8 cellular contexts compared by ENCODE assay signal in the genomic region with DNA sequence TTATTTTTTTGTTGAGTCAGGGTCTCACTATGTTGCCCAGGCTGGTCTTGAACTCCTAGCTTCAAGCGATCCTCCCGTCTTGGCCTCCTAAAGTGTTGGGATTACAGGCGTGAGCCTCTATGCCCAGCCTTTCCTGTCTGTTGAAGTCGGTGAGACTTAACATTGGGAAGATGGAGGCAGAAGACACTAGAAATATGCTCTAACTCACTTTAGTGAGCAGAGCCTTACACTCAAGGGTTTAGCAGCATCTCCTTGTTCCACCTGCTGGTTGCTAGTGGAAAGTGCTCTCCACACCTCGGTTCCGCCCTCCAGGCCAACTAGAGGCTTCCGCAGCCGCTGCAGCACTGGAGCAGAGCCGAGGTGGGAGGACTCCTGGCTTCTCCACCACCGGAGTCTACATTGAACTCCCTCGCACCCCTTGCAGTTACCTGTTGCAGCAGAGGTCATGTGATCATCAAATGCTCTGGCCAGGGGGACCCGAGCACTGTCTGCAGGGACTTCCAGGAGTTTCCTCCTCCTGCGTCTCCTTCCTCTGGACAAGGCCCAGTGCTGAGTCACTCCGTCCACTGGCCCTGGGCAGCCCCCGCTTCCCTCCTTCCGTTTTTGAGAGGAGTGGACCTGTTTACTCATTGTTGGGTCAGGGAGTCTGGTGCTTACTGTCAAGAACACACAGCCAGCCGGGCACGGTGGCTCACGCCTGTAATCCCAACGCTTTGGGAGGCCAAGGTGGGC. TPM values are rescaled to one million over a fixed set of nuclear protein-coding genes. Genes with fewer than 3 reads are reported as not detected.
A peak's percentile ranks its signal among the peaks of the same experiment; 100 is the strongest.
DNase-seq lines count a peak whose midpoint lies in the region; ATAC-seq and TF ChIP-seq lines count a peak whose summit lies in the region.

No MANE protein-coding gene starts in this region.

- no peaks in the 10 kb centered on the region for H4K20me1 ChIP-seq in osteoblast (ENCODE audit: insufficient read depth, low read length)

- no peaks in the 10 kb centered on the region for H3K27me3 ChIP-seq in CD8-positive, alpha-beta T cell (ENCODE audit: insufficient read depth, low read length)
- H3K27me3 ChIP-seq in HL-60 (ENCODE audit: insufficient read depth, poor library complexity, severe bottlenecking): no peaks in the 10 kb centered on the region
- H3K27me3 ChIP-seq in gastroesophageal sphincter: no peaks in the 10 kb centered on the region
- H3K27me3 ChIP-seq in osteoblast (ENCODE audit: insufficient read depth, low read length): no peaks in the 10 kb centered on the region
- H3K27me3 ChIP-seq in thyroid gland: no peaks in the 10 kb centered on the region

- TF ChIP-seq POLR2A in gastroesophageal sphincter (IDR thresholded peaks at IDR 0.05) (no peak), thyroid gland (IDR thresholded peaks at IDR 0.05) (no peak)

- DNase-seq in CD8-positive, alpha-beta T cell: peak; percentile 57 to 85 (median 74)
- DNase-seq in HL-60 (ENCODE audit: low read depth in 1 of 2, low spot score in 1 of 2) (peak; percentile 82 to 92), RPMI7951 (ENCODE audit: low read depth) (peak; percentile 73), osteoblast (ENCODE audit: insufficient read length, low spot score, missing footprints) (peak; percentile 89), thyroid gland (peak; percentile 66 to 75)
- DNase-seq in activated T-helper 2 cell treated with anti-CD3 and anti-CD28 coated beads, Interferon-gamma antibody, Interleukin-2, Interleukin-4, amounts not matched to agents 10 μg/mL and 5 μg/mL and 100 μg/mL, durations not matched to agents 14 hours and 24 hours and 36 hours (ENCODE audit: low spot score): peak; percentile 77

- no peaks in the 10 kb centered on the region for H3K27me3 Mint-ChIP-seq in CD8-positive, alpha-beta T cell (ENCODE audit: low read depth)
- no peaks in the 10 kb centered on the region for H3K27me3 Mint-ChIP-seq in activated T-helper 2 cell treated with anti-CD3 and anti-CD28 coated beads, Interferon-gamma antibody, Interleukin-2, Interleukin-4, amounts not matched to agents 10 μg/mL and 5 μg/mL and 100 μg/mL, durations not matched to agents 14 hours and 24 hours and 36 hours (ENCODE audit: low read depth)

- peaks cover 9% of the 10 kb centered on the region for H3K4me1 Mint-ChIP-seq in CD8-positive, alpha-beta T cell (ENCODE audit: low read depth)
- peaks cover 15% of the 10 kb centered on the region for H3K4me1 Mint-ChIP-seq in activated T-helper 2 cell treated with anti-CD3 and anti-CD28 coated beads, Interferon-gamma antibody, Interleukin-2, Interleukin-4, amounts not matched to agents 10 μg/mL and 5 μg/mL and 100 μg/mL, durations not matched to agents 14 hours and 24 hours and 36 hours (ENCODE audit: low read depth)

- no peak overlapping the region for H3K27ac ChIP-seq in CD8-positive, alpha-beta T cell (ENCODE audit: low read depth, low read length)
- H3K27ac ChIP-seq in HL-60 (replicated peaks): no peak overlapping the region
- H3K27ac ChIP-seq in gastroesophageal sphincter: peak overlapping the region in 3 of 4 donors; percentile 35 to 45 (median 41)
- no peak overlapping the region for H3K27ac ChIP-seq in osteoblast (ENCODE audit: low read depth, low read length)
- H3K27ac ChIP-seq in thyroid gland: peak overlapping the region in 2 of 3 donors; percentile 51 to 59

- H3K36me3 ChIP-seq in CD8-positive, alpha-beta T cell (ENCODE audit: insufficient read depth, low read length): no peaks in the 10 kb centered on the region
- H3K36me3 ChIP-seq in gastroesophageal sphincter (no peaks in the 10 kb centered on the region), osteoblast (ENCODE audit: insufficient read depth, low read length) (no peaks in the 10 kb centered on the region), thyroid gland (no peaks in the 10 kb centered on the region)

- no peak overlapping the region for H3K4me3 ChIP-seq in CD8-positive, alpha-beta T cell (ENCODE audit: low read depth, low read length)
- H3K4me3 ChIP-seq in HL-60 (replicated peaks; ENCODE audit: insufficient read depth, low read length) (no peak overlapping the region), gastroesophageal sphincter (peak overlapping the region in 1 of 2 donors; percentile 32), osteoblast (ENCODE audit: insufficient read depth, low read length) (peak overlapping the region; percentile 22), thyroid gland (replicated peaks in 1 of 3) (no peak overlapping the region)

- no peaks in the 10 kb centered on the region for H3K79me2 ChIP-seq in osteoblast (ENCODE audit: insufficient read depth, low read length)

- H3K4me3 Mint-ChIP-seq in CD8-positive, alpha-beta T cell: peak overlapping the region; percentile 16
- no peak overlapping the region for H3K4me3 Mint-ChIP-seq in activated T-helper 2 cell treated with anti-CD3 and anti-CD28 coated beads, Interferon-gamma antibody, Interleukin-2, Interleukin-4, amounts not matched to agents 10 μg/mL and 5 μg/mL and 100 μg/mL, durations not matched to agents 14 hours and 24 hours and 36 hours (ENCODE audit: low read depth)

- peaks cover 7% of the 10 kb centered on the region for H3K4me1 ChIP-seq in CD8-positive, alpha-beta T cell (ENCODE audit: insufficient read depth, low read length)
- H3K4me1 ChIP-seq in gastroesophageal sphincter (peaks cover 0 to 17% (median 0%) of the 10 kb centered on the region in 3 donors), osteoblast (ENCODE audit: insufficient read depth, low read length) (no peaks in the 10 kb centered on the region), thyroid gland (peaks cover 4 to 14% of the 10 kb centered on the region in 2 donors)

- peak; percentile 83 for TF ChIP-seq CTCF in CD8-positive, alpha-beta T cell (IDR thresholded peaks at IDR 0.05)
- peak; percentile 86 for TF ChIP-seq CTCF in HL-60 (IDR thresholded peaks at IDR 0.05; ENCODE audit: insufficient read depth, low read length)
- peak in 3 of 4 experiments; percentile 70 to 74 (median 72) for TF ChIP-seq CTCF in gastroesophageal sphincter (IDR thresholded peaks at IDR 0.05)
- TF ChIP-seq CTCF in osteoblast (IDR thresholded peaks at IDR 0.05; ENCODE audit: extremely low read depth, low read depth, low read length): peak; percentile 61
- peak in 5 of 6 experiments; percentile 36 to 70 (median 58) for TF ChIP-seq CTCF in thyroid gland (IDR thresholded peaks at IDR 0.05)

- H3K27ac Mint-ChIP-seq in CD8-positive, alpha-beta T cell: peak overlapping the region; percentile 34
- H3K27ac Mint-ChIP-seq in activated T-helper 2 cell treated with anti-CD3 and anti-CD28 coated beads, Interferon-gamma antibody, Interleukin-2, Interleukin-4, amounts not matched to agents 10 μg/mL and 5 μg/mL and 100 μg/mL, durations not matched to agents 14 hours and 24 hours and 36 hours: peak overlapping the region; percentile 72

- POLR2A ChIA-PET in CD8-positive, alpha-beta T cell (lab: Charles Lee): interaction anchor here (0.7 kb wide), 1 partner anchor 79 kb away, joined by 3 read pairs; no protein-coding TSS in a partner anchor

- H2AFZ ChIP-seq in osteoblast (ENCODE audit: low read length): peak overlapping the region; percentile 43

- H3K4me2 ChIP-seq in osteoblast (ENCODE audit: insufficient read depth, low read length): peak overlapping the region; percentile 37

- no peak for TF ChIP-seq EP300 in gastroesophageal sphincter (IDR thresholded peaks at IDR 0.05)

- H3K9me3 Mint-ChIP-seq in CD8-positive, alpha-beta T cell: no peaks in the 10 kb centered on the region
- H3K9me3 Mint-ChIP-seq in activated T-helper 2 cell treated with anti-CD3 and anti-CD28 coated beads, Interferon-gamma antibody, Interleukin-2, Interleukin-4, amounts not matched to agents 10 μg/mL and 5 μg/mL and 100 μg/mL, durations not matched to agents 14 hours and 24 hours and 36 hours: no peaks in the 10 kb centered on the region

- H3K36me3 Mint-ChIP-seq in CD8-positive, alpha-beta T cell: no peaks in the 10 kb centered on the region
- no peaks in the 10 kb centered on the region for H3K36me3 Mint-ChIP-seq in activated T-helper 2 cell treated with anti-CD3 and anti-CD28 coated beads, Interferon-gamma antibody, Interleukin-2, Interleukin-4, amounts not matched to agents 10 μg/mL and 5 μg/mL and 100 μg/mL, durations not matched to agents 14 hours and 24 hours and 36 hours (ENCODE audit: low read depth)

- CTCF ChIA-PET in CD8-positive, alpha-beta T cell (lab: Charles Lee): interaction anchor here (0.6 to 1.5 kb wide), 24 partner anchors 13 to 249 kb away, joined by 3 to 23 read pairs (median 4); a partner anchor contains a TSS

- ATAC-seq in CD8-positive, alpha-beta T cell: peak; percentile 100
- ATAC-seq in GM19438 (IDR thresholded peaks at IDR 0.05; ENCODE audit: low read depth, unreplicated experiment) (peak; percentile 90), gastroesophageal sphincter (peak; percentile 87)

- 34 to 46% methylated on average over 4 to 7 of the region's 20 CpGs for WGBS in gastroesophageal sphincter (ENCODE audit: low coverage in 1 of 2), 2 donors
- WGBS in thyroid gland, 2 donors: 42 to 51% methylated on average over 18 to 19 of the region's 20 CpGs

- no peaks in the 10 kb centered on the region for H3K9me3 ChIP-seq in CD8-positive, alpha-beta T cell (ENCODE audit: low read length)
- H3K9me3 ChIP-seq in gastroesophageal sphincter: no peaks in the 10 kb centered on the region
- H3K9me3 ChIP-seq in osteoblast (ENCODE audit: low read depth, low read length): no peaks in the 10 kb centered on the region
- H3K9me3 ChIP-seq in thyroid gland: no peaks in the 10 kb centered on the region

- intact Hi-C loops in CD8-positive, alpha-beta T cell (cut with DNase I, micrococcal nuclease): loop anchor here (1.0 to 5.0 kb wide), 12 partner anchors 44 to 248 kb away; a partner anchor contains a TSS
- intact Hi-C loops in activated T-helper 2 cell treated with anti-CD3 and anti-CD28 coated beads, Interferon-gamma antibody, Interleukin-2, Interleukin-4, amounts not matched to agents 10 μg/mL and 5 μg/mL and 100 μg/mL, durations not matched to agents 14 hours and 24 hours and 36 hours (cut with micrococcal nuclease): loop anchor here (1.0 to 5.0 kb wide), 4 partner anchors 79 to 231 kb away; a partner anchor contains a TSS
- intact Hi-C loops in thyroid gland (cut with DNase I): no loop called here

RNA-seq across cellular contexts. Expression of a gene that starts 9.4 kb away (rescaled TPM):
- total RNA-seq in CD8-positive, alpha-beta T cell: 1 to 10 TPM; 3.0 to 3.8 TPM
- total RNA-seq in RPMI7951 (2014; rRNA removed; shearing (Covaris generic)): 2.2 and 3.2 TPM in 2 replicates
- total RNA-seq in activated T-helper 2 cell treated with anti-CD3 and anti-CD28 coated beads, Interferon-gamma antibody, Interleukin-2, Interleukin-4, amounts not matched to agents 10 μg/mL and 5 μg/mL and 100 μg/mL, durations not matched to agents 14 hours and 24 hours and 36 hours: 9.7 TPM in 2 replicates
- total RNA-seq in gastroesophageal sphincter: 10 to 100 TPM in 1 of 4 donors, 1 to 10 TPM in 3; 1.4 to 12.0 (median 8.1) TPM
- 2.1 and 2.9 TPM in 2 replicates for total RNA-seq in osteoblast
- 1 to 10 TPM; 4.4 to 6.9 (median 4.5) TPM for total RNA-seq in thyroid gland

RNA-seq across cellular contexts. Expression of a gene that starts 44.4 kb away (rescaled TPM):
- total RNA-seq in CD8-positive, alpha-beta T cell: 100 to 1,000 TPM; 147 to 158 TPM
- 138 and 148 TPM in 2 replicates for total RNA-seq in RPMI7951 (2014; rRNA removed; shearing (Covaris generic))
- 241 and 244 TPM in 2 replicates for total RNA-seq in activated T-helper 2 cell treated with anti-CD3 and anti-CD28 coated beads, Interferon-gamma antibody, Interleukin-2, Interleukin-4, amounts not matched to agents 10 μg/mL and 5 μg/mL and 100 μg/mL, durations not matched to agents 14 hours and 24 hours and 36 hours
- total RNA-seq in gastroesophageal sphincter (100 to 1,000 TPM; 103 to 135 (median 126) TPM), osteoblast (107 and 114 TPM in 2 replicates), thyroid gland (100 to 1,000 TPM in 3 of 4 donors, 10 to 100 TPM in 1; 85.3 to 154 (median 118) TPM)

Comparison
In these comparisons a context has a peak if more than half of its experiments do, and no peak if none do; other contexts are left out.
1. H3K27ac ChIP-seq: peak in gastroesophageal sphincter (3 of 4) and thyroid gland (2 of 3); none in CD8-positive, alpha-beta T cell (single experiment), HL-60 (single experiment) and osteoblast (single experiment).
2. Peak in every context shown above with its lines, with median percentiles within 50 percentile points of each other: ATAC-seq, DNase-seq and CTCF ChIP-seq.